Comparison of ENCODE assay signal across 8 cellular contexts in the genomic region with DNA sequence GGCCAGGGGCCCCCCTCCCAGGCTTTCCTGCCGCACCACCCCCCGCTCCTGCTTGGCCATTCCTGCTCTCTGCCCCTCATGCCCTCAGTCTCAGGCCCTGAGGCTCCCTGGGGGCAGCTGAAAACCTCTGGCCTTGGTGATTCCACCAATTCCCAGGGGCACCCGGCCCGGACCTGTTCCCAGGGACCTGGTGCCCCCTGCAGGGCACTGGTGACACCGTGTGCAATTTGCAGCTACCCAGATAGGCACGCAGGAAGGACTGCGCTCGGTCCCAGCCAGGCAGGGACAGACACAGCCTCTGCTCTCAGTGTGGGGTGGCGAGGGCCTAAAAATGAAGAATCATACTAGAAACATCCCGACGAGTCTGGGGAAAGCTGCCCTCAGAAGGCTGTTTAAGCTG. TPM values are rescaled to one million over a fixed set of nuclear protein-coding genes. Genes with fewer than 3 reads are reported as not detected.
DNase-seq lines count a peak whose midpoint lies in the region; ATAC-seq and TF ChIP-seq lines count a peak whose summit lies in the region.

No MANE protein-coding gene starts in this region.

- H3K9me3 Mint-ChIP-seq in activated naive CD4-positive, alpha-beta T cell treated with anti-CD3 and anti-CD28 coated beads, Interleukin-2, amount 50 U/mL, for 72 hours: no peaks in the 10 kb centered on the region

- no peak for TF ChIP-seq POLR2A in upper lobe of left lung (IDR thresholded peaks at IDR 0.05)

- peak; percentile 29 to 59 for ATAC-seq in activated naive CD4-positive, alpha-beta T cell treated with anti-CD3 and anti-CD28 coated beads, Interleukin-2, amount 50 U/mL, for 72 hours
- ATAC-seq in upper lobe of left lung (ENCODE audit: low FRiP score in 2 of 2): peak; percentile 42 to 50
- ATAC-seq in GM19397 (IDR thresholded peaks at IDR 0.05; ENCODE audit: unreplicated experiment): no peak

- no peak for TF ChIP-seq EP300 in upper lobe of left lung (IDR thresholded peaks at IDR 0.05)

- TF ChIP-seq CTCF in upper lobe of left lung (IDR thresholded peaks at IDR 0.05): peak; percentile 56 to 72 (median 71)

- H3K36me3 ChIP-seq in upper lobe of left lung: no peaks in the 10 kb centered on the region

- no peaks in the 10 kb centered on the region for H3K27me3 ChIP-seq in upper lobe of left lung

- H3K36me3 Mint-ChIP-seq in activated naive CD4-positive, alpha-beta T cell treated with anti-CD3 and anti-CD28 coated beads, Interleukin-2, amount 50 U/mL, for 72 hours: no peaks in the 10 kb centered on the region

- no peaks in the 10 kb centered on the region for H3K9me3 ChIP-seq in upper lobe of left lung

- peak overlapping the region in 1 of 4 donors; percentile 52 for H3K27ac ChIP-seq in upper lobe of left lung

- DNase-seq in NCI-H2196 (lab: John Stamatoyannopoulos, UW; ENCODE audit: unreplicated experiment) (peak; percentile 1), NCI-H2196 treated with DMSO at 0.1 percent for 48 hours (lab: John Stamatoyannopoulos, UW; ENCODE audit: unreplicated experiment) (no peak), HuH-7.5 (ENCODE audit: low spot score) (peak; percentile 54), iris pigment epithelial cell (ENCODE audit: low read depth) (peak; percentile 17), upper lobe of left lung (peak in 1 of 2 donors; percentile 34), kidney glomerular epithelial cell (lab: John Stamatoyannopoulos, UW) (no peak)
- DNase-seq in activated naive CD4-positive, alpha-beta T cell treated with anti-CD3 and anti-CD28 coated beads, Interleukin-2, amount 50 U/mL, for 72 hours (ENCODE audit: low spot score in 2 of 2): peak in 1 of 2 donors; percentile 40

- WGBS in upper lobe of left lung, 2 donors: 40 to 73% methylated on average over 5 to 11 of the region's 11 CpGs

- peaks cover 13 to 26% (median 14%) of the 10 kb centered on the region in 4 donors for H3K4me1 ChIP-seq in upper lobe of left lung

- no peak overlapping the region for H3K4me3 ChIP-seq in upper lobe of left lung

- H3K27ac Mint-ChIP-seq in activated naive CD4-positive, alpha-beta T cell treated with anti-CD3 and anti-CD28 coated beads, Interleukin-2, amount 50 U/mL, for 72 hours: no peak overlapping the region

RNA-seq across cellular contexts. Expression of gene WFDC1, which starts 13.4 kb away (rescaled TPM):
- total RNA-seq in activated naive CD4-positive, alpha-beta T cell treated with anti-CD3 and anti-CD28 coated beads, Interleukin-2, amount 50 U/mL, for 72 hours: not detected
- 10 to 100 TPM in 3 of 6 donors, 1 to 10 TPM in 3; 3.5 to 63.0 (median 10.2) TPM for total RNA-seq in upper lobe of left lung

Comparison
In these comparisons a context has a peak if more than half of its experiments do, and no peak if none do; other contexts are left out.
1. DNase-seq: peak in NCI-H2196 (single experiment), HuH-7.5 (single experiment) and iris pigment epithelial cell (single experiment); none in NCI-H2196 treated with DMSO at 0.1 percent for 48 hours (single experiment) and kidney glomerular epithelial cell (single experiment).
2. RNA of gene WFDC1, which starts 13.4 kb away (total RNA-seq): 3.5 to 63.0 TPM in upper lobe of left lung; not detected in activated naive CD4-positive, alpha-beta T cell treated with anti-CD3 and anti-CD28 coated beads, Interleukin-2, amount 50 U/mL, for 72 hours; every median in the first group is over 4 times any median in the second.